In genomic region chr9:130117816-130118632, GRCh38 we compare ENCODE assay signal across 9 cellular contexts. TPM values are rescaled to one million over a fixed set of nuclear protein-coding genes. Genes with fewer than 3 reads are reported as not detected.
A peak's percentile ranks its signal among the peaks of the same experiment; 100 is the strongest.
DNase-seq lines count a peak whose midpoint lies in the region; ATAC-seq lines count a peak whose summit lies in the region.
"Had no signal": no experiment of that assay in that cellular context is flagged by ENCODE, and none has a peak within 500 bp of the region (broad histone marks: within the 10 kb centered on the region; RNA-seq: fewer than 3 reads in every experiment).

No MANE protein-coding gene starts in this region.

- DNase-seq in ELR (ENCODE audit: low read depth) (peak; percentile 68), RPMI7951 (ENCODE audit: low read depth) (peak; percentile 86), fibroblast of gingiva (ENCODE audit: low read depth) (peak; percentile 74), sciatic nerve (ENCODE audit: low spot score) (no peak), SIG-M5 treated with dmso at 0.1 percent for 504 hours (lab: John Stamatoyannopoulos, UW; ENCODE audit: unreplicated experiment) (no peak), putamen (ENCODE audit: low spot score) (no peak), NCI-H1436 (lab: John Stamatoyannopoulos, UW) (no peak)
- DNase-seq: NK-92 treated with Interleukin-12 subunit alpha and Interleukin-12 subunit beta, amount 100 ng/mL, for 24 hours had no signal

- peak; percentile 73 for ATAC-seq in sciatic nerve
- no peak for ATAC-seq in GM21381 (IDR thresholded peaks at IDR 0.05; ENCODE audit: unreplicated experiment)

- intact Hi-C loops in sciatic nerve (cut with DNase I), result no loop called here

RNA-seq across cellular contexts. Expression of gene NCS1, which starts 54.2 kb away (rescaled TPM):
- 23.2 and 26.4 TPM in 2 replicates for total RNA-seq in RPMI7951 (2014; rRNA removed; shearing (Covaris generic))
- total RNA-seq in sciatic nerve, result 11.7 TPM

Comparison
In these comparisons a context has a peak if more than half of its experiments do, and no peak if none do; other contexts are left out.
1. DNase-seq: peak in ELR (single experiment), RPMI7951 (single experiment) and fibroblast of gingiva (single experiment); none in sciatic nerve (single experiment), SIG-M5 treated with dmso at 0.1 percent for 504 hours (single experiment), putamen (single experiment) and NCI-H1436 (single experiment).